ENCODE assay signal across 7 cellular contexts in the genomic region with DNA sequence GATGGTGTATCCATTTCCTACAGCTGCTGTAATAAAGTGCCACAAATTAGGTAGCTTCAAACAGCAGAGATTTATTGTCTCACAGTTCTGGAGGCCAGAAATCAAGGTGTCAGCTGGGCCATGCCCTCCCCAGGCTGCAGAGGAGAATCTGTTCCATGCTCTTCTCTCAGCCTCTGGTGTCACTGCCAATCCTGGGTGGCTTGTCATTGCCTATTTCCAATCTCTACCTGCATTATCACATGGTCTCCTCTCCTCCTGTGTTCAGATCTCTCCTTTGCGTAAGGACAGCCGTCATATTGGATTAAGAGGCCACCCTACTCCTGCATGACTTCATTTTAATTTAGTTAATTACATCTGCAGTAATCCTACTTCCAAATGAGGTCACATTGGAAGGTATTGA.
"Had no signal": no experiment of that assay in that cellular context is flagged by ENCODE, and none has a peak within 500 bp of the region (broad histone marks: within the 10 kb centered on the region; RNA-seq: fewer than 3 reads in every experiment).

No MANE protein-coding gene starts in this region.

- H3K4me1 ChIP-seq: HAP-1 had no signal

- H3K36me3 ChIP-seq: HAP-1 had no signal

- H3K4me3 ChIP-seq: GM23248, HAP-1 had no signal

- H3K9me3 ChIP-seq: HAP-1 had no signal

- H3K27ac ChIP-seq: GM23248, HL-60 had no signal

- H3K9me3 Mint-ChIP-seq: HFFc6 had no signal

- H3K27ac Mint-ChIP-seq: HFFc6 had no signal

- DNase-seq: GM23248, GOT3, H7, HFFc6, IMR-90 had no signal

- H3K4me3 Mint-ChIP-seq: HFFc6 had no signal
